ENCODE assay signal across 8 cellular contexts in genomic region chr1:95072532-95073419, GRCh38. TPM values are rescaled to one million over a fixed set of nuclear protein-coding genes. Genes with fewer than 3 reads are reported as not detected.
DNase-seq lines count a peak whose midpoint lies in the region; ATAC-seq and TF ChIP-seq lines count a peak whose summit lies in the region.

TSS of gene ALG14 (minus strand) at chr1:95072951. CDS start at chr1:95072898, 53 bp downstream.

- peak; percentile 94 for DNase-seq in NCI-H1694 (lab: John Stamatoyannopoulos, UW)
- DNase-seq in amygdala (lab: John Stamatoyannopoulos, UW) = peak; percentile 64 to 98 (median 90)
- peak; percentile 95 for DNase-seq in left ventricle myocardium superior
- DNase-seq in progenitor cell of endocrine pancreas (ENCODE audit: low spot score, unreplicated experiment) = peak; percentile 79
- peak; percentile 95 for DNase-seq in ureter (ENCODE audit: low spot score)

- H3K27ac Mint-ChIP-seq in T-helper 1 cell treated with Interleukin-12 subunit alpha and Interleukin-12 subunit beta and Interleukin-4 antibody, amounts not matched to agents 30 μg/mL and 1 μg/mL, for 36 hours = peak within 1 kb of the TSS; percentile 89
- H3K27ac Mint-ChIP-seq in progenitor cell of endocrine pancreas = peak within 1 kb of the TSS; percentile 98

- peak within 1 kb of the TSS; percentile 91 for H3K4me3 Mint-ChIP-seq in T-helper 1 cell treated with Interleukin-12 subunit alpha and Interleukin-12 subunit beta and Interleukin-4 antibody, amounts not matched to agents 30 μg/mL and 1 μg/mL, for 36 hours
- H3K4me3 Mint-ChIP-seq in progenitor cell of endocrine pancreas (ENCODE audit: low read depth) = peak within 1 kb of the TSS; percentile 99

- H3K27me3 Mint-ChIP-seq in T-helper 1 cell treated with Interleukin-12 subunit alpha and Interleukin-12 subunit beta and Interleukin-4 antibody, amounts not matched to agents 30 μg/mL and 1 μg/mL, for 36 hours (ENCODE audit: low read depth) = no peaks in the 10 kb centered on the region
- H3K27me3 Mint-ChIP-seq in progenitor cell of endocrine pancreas = no peaks in the 10 kb centered on the region

- no peaks in the 10 kb centered on the region for H3K36me3 Mint-ChIP-seq in T-helper 1 cell treated with Interleukin-12 subunit alpha and Interleukin-12 subunit beta and Interleukin-4 antibody, amounts not matched to agents 30 μg/mL and 1 μg/mL, for 36 hours (ENCODE audit: low read depth)
- H3K36me3 Mint-ChIP-seq in progenitor cell of endocrine pancreas (ENCODE audit: insufficient read depth) = no peaks in the 10 kb centered on the region

- intact Hi-C loops in left ventricle myocardium superior (cut with micrococcal nuclease) = loop anchor here (2.0 kb wide), 1 partner anchor 40 kb away; no protein-coding TSS in a partner anchor

- H3K4me1 Mint-ChIP-seq in T-helper 1 cell treated with Interleukin-12 subunit alpha and Interleukin-12 subunit beta and Interleukin-4 antibody, amounts not matched to agents 30 μg/mL and 1 μg/mL, for 36 hours (ENCODE audit: low read depth) = peaks cover 12% of the 10 kb centered on the region
- H3K4me1 Mint-ChIP-seq in progenitor cell of endocrine pancreas (ENCODE audit: low read depth) = peaks cover 40% of the 10 kb centered on the region

- peak; percentile 39 for TF ChIP-seq POLR2A in GM15510 (IDR thresholded peaks at IDR 0.05; ENCODE audit: borderline replicate concordance, extremely low read depth, insufficient read length)

- ATAC-seq in HG02885 (IDR thresholded peaks at IDR 0.05; ENCODE audit: poor library complexity, unreplicated experiment) (peak; percentile 97), left ventricle myocardium superior (peak; percentile 98)

- no peak for TF ChIP-seq CTCF in progenitor cell of endocrine pancreas (IDR thresholded peaks at IDR 0.05; ENCODE audit: unreplicated experiment)

- no peaks in the 10 kb centered on the region for H3K9me3 Mint-ChIP-seq in T-helper 1 cell treated with Interleukin-12 subunit alpha and Interleukin-12 subunit beta and Interleukin-4 antibody, amounts not matched to agents 30 μg/mL and 1 μg/mL, for 36 hours
- no peaks in the 10 kb centered on the region for H3K9me3 Mint-ChIP-seq in progenitor cell of endocrine pancreas (ENCODE audit: low read depth)

RNA-seq across cellular contexts. Expression of gene ALG14, which starts in this region (rescaled TPM):
- total RNA-seq in left ventricle myocardium superior (1.3 TPM), progenitor cell of endocrine pancreas (9.7 and 10.5 TPM in 2 replicates), ureter (12.6 TPM)

Comparison
In these comparisons a context has a peak if more than half of its experiments do, and no peak if none do; other contexts are left out.
1. Peak in every context shown above with its lines: DNase-seq and ATAC-seq.